34 cellular contexts compared by ENCODE assay signal in the genomic region with DNA sequence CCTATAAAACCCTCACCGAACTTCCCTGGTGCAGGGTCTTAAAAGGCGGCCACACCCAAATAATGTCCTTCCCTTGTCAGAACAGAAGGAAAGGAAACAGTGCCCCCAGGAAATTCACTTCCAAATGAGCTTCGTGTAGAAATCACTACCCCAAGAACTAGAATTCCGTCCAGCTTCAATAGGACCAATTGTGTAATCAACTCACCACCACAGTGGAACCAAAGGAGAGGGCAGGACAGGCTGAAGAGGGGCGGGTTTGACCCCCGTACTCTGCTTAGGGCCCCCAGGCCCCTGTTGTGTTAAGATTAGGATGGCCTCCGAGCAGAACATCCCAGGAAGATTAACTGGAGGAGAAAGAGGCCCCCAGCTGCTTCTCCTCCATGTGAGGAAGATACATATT. TPM values are rescaled to one million over a fixed set of nuclear protein-coding genes. Genes with fewer than 3 reads are reported as not detected.
"Had no signal": no experiment of that assay in that cellular context is flagged by ENCODE, and none has a peak within 500 bp of the region (broad histone marks: within the 10 kb centered on the region; RNA-seq: fewer than 3 reads in every experiment).

No MANE protein-coding gene starts in this region.

- H3K4me1 ChIP-seq: Peyer's patch, SJSA1 had no signal

- H3K36me3 ChIP-seq: brain microvascular endothelial cell, Peyer's patch, SJSA1 had no signal

- H3K4me1 Mint-ChIP-seq: activated CD4-positive, alpha-beta T cell treated with anti-CD3 and anti-CD28 coated beads for 36 hours had no signal

- DNase-seq: activated CD4-positive, alpha-beta T cell treated with anti-CD3 and anti-CD28 coated beads for 36 hours; activated CD4-positive, alpha-beta T cell treated with anti-CD3 and anti-CD28 coated beads, Interleukin-2, amount 10 ng/mL, durations not matched to agents 7 days and 5 days; activated CD8-positive, alpha-beta memory T cell treated with anti-CD3 and anti-CD28 coated beads for 24 hours; activated CD8-positive, alpha-beta memory T cell treated with anti-CD3 and anti-CD28 coated beads, Interleukin-2, amount 10 ng/mL, durations not matched to agents 7 days and 5 days; activated CD8-positive, alpha-beta memory T cell treated with anti-CD3 and anti-CD28 coated beads, Interleukin-2, amount 50 U/mL, for 48 hours; activated effector memory CD4-positive, alpha-beta T cell treated with Interleukin-2 at 50 U/mL for 16 hours; activated naive CD4-positive, alpha-beta T cell treated with anti-CD3 and anti-CD28 coated beads, Interleukin-2, amount 50 U/mL, for 16 hours; activated naive CD8-positive, alpha-beta T cell treated with anti-CD3 and anti-CD28 coated beads for 36 hours; activated T-cell treated with anti-CD3 and anti-CD28 coated beads, Interleukin-2, amount 50 U/mL, for 48 hours; amniotic stem cell; brain microvascular endothelial cell; Karpas-422; KBM-7; NCI-H1105; NCI-H146; NCI-H187; NCI-H2029 treated with DMSO at 0.1 percent for 48 hours; NCI-H2107; NCI-H2171; NCI-H510A; NCI-H526; NCI-H748 treated with DMSO at 0.1 percent for 48 hours; NK-92 treated with Interleukin-12 subunit alpha and Interleukin-12 subunit beta, amount 100 ng/mL, for 24 hours; PC-3; RPMI8226; SHP77 treated with DMSO at 0.1 percent for 48 hours had no signal

- H3K4me3 Mint-ChIP-seq: activated CD4-positive, alpha-beta T cell treated with anti-CD3 and anti-CD28 coated beads for 36 hours; activated CD4-positive, alpha-beta T cell treated with anti-CD3 and anti-CD28 coated beads, Interleukin-2, amount 10 ng/mL, durations not matched to agents 7 days and 5 days; activated CD8-positive, alpha-beta memory T cell treated with anti-CD3 and anti-CD28 coated beads, Interleukin-2, amount 10 ng/mL, durations not matched to agents 7 days and 5 days; activated naive CD8-positive, alpha-beta T cell treated with anti-CD3 and anti-CD28 coated beads for 36 hours; T-helper 1 cell treated with Interleukin-12 subunit alpha and Interleukin-12 subunit beta and Interleukin-4 antibody, amounts not matched to agents 30 μg/mL and 1 μg/mL, for 36 hours; T-helper 2 cell treated with Interferon-gamma antibody and Interleukin-4, amounts not matched to agents 5 μg/mL and 100 μg/mL, for 36 hours had no signal

- ATAC-seq: activated CD4-positive, alpha-beta T cell treated with anti-CD3 and anti-CD28 coated beads for 36 hours; activated CD4-positive, CD25-positive, alpha-beta regulatory T cell treated with anti-CD3 and anti-CD28 coated beads, Interleukin-2, amount 50 U/mL, for 24 hours; activated CD8-positive, alpha-beta memory T cell treated with anti-CD3 and anti-CD28 coated beads, Interleukin-2, amount 10 ng/mL, durations not matched to agents 7 days and 5 days; PC-3 had no signal

- H3K27ac Mint-ChIP-seq: activated CD4-positive, alpha-beta T cell treated with anti-CD3 and anti-CD28 coated beads for 36 hours; activated CD4-positive, alpha-beta T cell treated with anti-CD3 and anti-CD28 coated beads, Interleukin-2, amount 10 ng/mL, durations not matched to agents 7 days and 5 days; activated CD8-positive, alpha-beta memory T cell treated with anti-CD3 and anti-CD28 coated beads, Interleukin-2, amount 10 ng/mL, durations not matched to agents 7 days and 5 days; activated naive CD8-positive, alpha-beta T cell treated with anti-CD3 and anti-CD28 coated beads for 36 hours; T-helper 1 cell treated with Interleukin-12 subunit alpha and Interleukin-12 subunit beta and Interleukin-4 antibody, amounts not matched to agents 30 μg/mL and 1 μg/mL, for 36 hours; T-helper 2 cell treated with Interferon-gamma antibody and Interleukin-4, amounts not matched to agents 5 μg/mL and 100 μg/mL, for 36 hours had no signal

- H3K9ac ChIP-seq: SK-N-SH had no signal

- H3K27me3 ChIP-seq: Peyer's patch had no signal

- H3K36me3 Mint-ChIP-seq: activated CD8-positive, alpha-beta memory T cell treated with anti-CD3 and anti-CD28 coated beads, Interleukin-2, amount 10 ng/mL, durations not matched to agents 7 days and 5 days; activated naive CD8-positive, alpha-beta T cell treated with anti-CD3 and anti-CD28 coated beads for 36 hours had no signal

- H3K9me3 ChIP-seq: Peyer's patch, SJSA1, SK-N-SH had no signal

- H3K4me3 ChIP-seq: Peyer's patch, SJSA1 had no signal

- H3K9me3 Mint-ChIP-seq: activated naive CD8-positive, alpha-beta T cell treated with anti-CD3 and anti-CD28 coated beads for 36 hours; T-helper 1 cell treated with Interleukin-12 subunit alpha and Interleukin-12 subunit beta and Interleukin-4 antibody, amounts not matched to agents 30 μg/mL and 1 μg/mL, for 36 hours; T-helper 2 cell treated with Interferon-gamma antibody and Interleukin-4, amounts not matched to agents 5 μg/mL and 100 μg/mL, for 36 hours had no signal

- H3K4me2 ChIP-seq: SK-N-SH had no signal

- H3K27ac ChIP-seq: brain microvascular endothelial cell, Peyer's patch, SJSA1 had no signal

RNA-seq across cellular contexts. Expression of gene AQP12B, which starts 33.4 kb away (rescaled TPM):
- total RNA-seq: activated CD4-positive, alpha-beta T cell treated with anti-CD3 and anti-CD28 coated beads for 36 hours; activated CD4-positive, alpha-beta T cell treated with anti-CD3 and anti-CD28 coated beads, Interleukin-2, amount 10 ng/mL, durations not matched to agents 7 days and 5 days; activated CD8-positive, alpha-beta memory T cell treated with anti-CD3 and anti-CD28 coated beads, Interleukin-2, amount 10 ng/mL, durations not matched to agents 7 days and 5 days; activated naive CD8-positive, alpha-beta T cell treated with anti-CD3 and anti-CD28 coated beads for 36 hours; aorta; MCF 10A; PC-3; SJSA1 had no signal
- polyA plus RNA-seq: SK-N-SH had no signal

RNA-seq across cellular contexts. Expression of gene AQP12A, which starts 42.3 kb away (rescaled TPM):
- total RNA-seq: activated CD4-positive, alpha-beta T cell treated with anti-CD3 and anti-CD28 coated beads for 36 hours; activated CD4-positive, alpha-beta T cell treated with anti-CD3 and anti-CD28 coated beads, Interleukin-2, amount 10 ng/mL, durations not matched to agents 7 days and 5 days; activated CD8-positive, alpha-beta memory T cell treated with anti-CD3 and anti-CD28 coated beads, Interleukin-2, amount 10 ng/mL, durations not matched to agents 7 days and 5 days; activated naive CD8-positive, alpha-beta T cell treated with anti-CD3 and anti-CD28 coated beads for 36 hours; aorta; MCF 10A; PC-3; SJSA1 had no signal
- polyA plus RNA-seq: SK-N-SH had no signal
